ENCODE assay signal across 1 cellular context in the genomic region with DNA sequence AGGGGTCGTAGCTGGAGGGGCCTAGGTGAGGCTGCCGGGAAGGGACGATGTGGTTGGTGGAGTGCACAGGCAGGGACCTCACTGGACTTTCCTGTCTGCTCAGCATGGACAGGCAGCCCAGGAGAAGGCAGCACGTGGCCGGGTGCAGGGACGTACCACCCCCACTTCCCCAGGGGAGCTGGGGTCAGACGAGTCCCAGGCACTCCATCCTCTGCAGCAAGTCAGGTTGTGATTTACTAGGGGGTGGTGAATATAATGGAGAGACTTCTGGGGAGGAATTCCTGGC.
A peak's percentile ranks its signal among the peaks of the same experiment; 100 is the strongest.
TF ChIP-seq lines count a peak whose summit lies in the region.

No MANE protein-coding gene starts in this region.

TF ChIP-seq in K562, 482 proteins besides CTCF, POLR2A, EP300 and RAD21:
- TF ChIP-seq, protein P1, sequence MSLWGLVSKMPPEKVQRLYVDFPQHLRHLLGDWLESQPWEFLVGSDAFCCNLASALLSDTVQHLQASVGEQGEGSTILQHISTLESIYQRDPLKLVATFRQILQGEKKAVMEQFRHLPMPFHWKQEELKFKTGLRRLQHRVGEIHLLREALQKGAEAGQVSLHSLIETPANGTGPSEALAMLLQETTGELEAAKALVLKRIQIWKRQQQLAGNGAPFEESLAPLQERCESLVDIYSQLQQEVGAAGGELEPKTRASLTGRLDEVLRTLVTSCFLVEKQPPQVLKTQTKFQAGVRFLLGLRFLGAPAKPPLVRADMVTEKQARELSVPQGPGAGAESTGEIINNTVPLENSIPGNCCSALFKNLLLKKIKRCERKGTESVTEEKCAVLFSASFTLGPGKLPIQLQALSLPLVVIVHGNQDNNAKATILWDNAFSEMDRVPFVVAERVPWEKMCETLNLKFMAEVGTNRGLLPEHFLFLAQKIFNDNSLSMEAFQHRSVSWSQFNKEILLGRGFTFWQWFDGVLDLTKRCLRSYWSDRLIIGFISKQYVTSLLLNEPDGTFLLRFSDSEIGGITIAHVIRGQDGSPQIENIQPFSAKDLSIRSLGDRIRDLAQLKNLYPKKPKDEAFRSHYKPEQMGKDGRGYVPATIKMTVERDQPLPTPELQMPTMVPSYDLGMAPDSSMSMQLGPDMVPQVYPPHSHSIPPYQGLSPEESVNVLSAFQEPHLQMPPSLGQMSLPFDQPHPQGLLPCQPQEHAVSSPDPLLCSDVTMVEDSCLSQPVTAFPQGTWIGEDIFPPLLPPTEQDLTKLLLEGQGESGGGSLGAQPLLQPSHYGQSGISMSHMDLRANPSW (CRISPR knock-in tag; IDR thresholded peaks at IDR 0.05): no peak
- peak; percentile 30 for TF ChIP-seq KDM5B (IDR thresholded peaks at IDR 0.05; ENCODE audit: insufficient replicate concordance, low read depth, low read length)
TF ChIP-seq in K562: peak in this region for 1.
